Comparison of ENCODE assay signal across 29 cellular contexts in the genomic region with DNA sequence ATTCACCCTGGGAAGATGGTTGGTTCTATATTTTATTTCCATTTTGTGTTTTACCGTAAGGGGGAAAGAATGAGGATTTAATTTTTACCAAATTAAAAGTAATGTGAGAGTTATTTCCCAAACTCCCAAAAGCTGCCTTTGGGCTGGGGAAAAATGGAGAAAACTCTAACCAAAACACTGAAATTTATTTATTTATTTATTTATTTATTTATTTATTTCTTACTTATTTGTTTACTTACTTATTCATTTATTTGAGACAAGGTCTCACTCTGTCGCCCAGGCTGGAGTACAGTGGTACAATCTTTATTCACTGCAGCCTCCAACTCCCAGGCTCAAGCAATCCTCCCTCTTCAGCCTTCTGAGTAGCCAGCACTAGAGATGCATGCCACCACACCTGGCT.
"Had no signal": no experiment of that assay in that cellular context is flagged by ENCODE, and none has a peak within 500 bp of the region (broad histone marks: within the 10 kb centered on the region; RNA-seq: fewer than 3 reads in every experiment).

No MANE protein-coding gene starts in this region.

- H3K9ac ChIP-seq: parathyroid adenoma had no signal

- H3K79me2 ChIP-seq: parathyroid adenoma had no signal

- H3K27me3 ChIP-seq: ovary, right lobe of liver, sigmoid colon, thyroid gland, tibial nerve, upper lobe of left lung, vagina had no signal

- H3K27me3 Mint-ChIP-seq: stimulated activated naive B cell treated with anti-CD40 and anti-IgM and Interleukin-4, amounts not matched to agents 10 μg/mL and 1 μg/mL and 100 μg/mL, for 72 hours had no signal

- H3K36me3 ChIP-seq: ovary, right lobe of liver, sigmoid colon, stomach, thoracic aorta, thyroid gland, tibial nerve, upper lobe of left lung, vagina had no signal

- DNase-seq: naive thymus-derived CD8-positive, alpha-beta T cell; nephron progenitor cell; occipital lobe; ovary; posterior cingulate gyrus; psoas muscle; right cardiac atrium; right lobe of liver; sigmoid colon; small intestine; stimulated activated CD4-positive, alpha-beta T cell treated with anti-CD3 and anti-CD28 coated beads, Interleukin-15, amount 100 ng/mL, for 24 hours; stimulated activated CD4-positive, alpha-beta T cell treated with anti-CD3 and anti-CD28 coated beads, Interleukin-2, amount 100 ng/mL, for 24 hours; stimulated activated CD4-positive, alpha-beta T cell treated with anti-CD3 and anti-CD28 coated beads, Interleukin-2, amount 100 ng/mL, for 48 hours; stimulated activated CD4-positive, alpha-beta T cell treated with anti-CD3 and anti-CD28 coated beads, Interleukin-4, amount 100 ng/mL, for 24 hours; stimulated activated naive B cell treated with anti-CD40 and anti-IgM and Interleukin-4, amounts not matched to agents 10 μg/mL and 1 μg/mL and 100 μg/mL, for 72 hours; stimulated activated naive CD4-positive, alpha-beta T cell treated with Interleukin-2 at 50 U/mL for 16 hours; stomach; thyroid gland; trophoblast cell; upper lobe of left lung had no signal

- H3K4me3 Mint-ChIP-seq: naive thymus-derived CD8-positive, alpha-beta T cell; natural killer cell treated with Interleukin-12 subunit alpha and Interleukin-12 subunit beta and Interleukin-15 and Interleukin-18, amount 100 ng/mL, for 72 hours; nephron progenitor cell; stimulated activated effector memory CD8-positive, alpha-beta T cell treated with anti-CD3 and anti-CD28 coated beads, Interleukin-12 subunit alpha, Interleukin-12 subunit beta, amount 100 ng/mL, for 72 hours; stimulated activated naive B cell treated with anti-CD40 and anti-IgM and Interleukin-4, amounts not matched to agents 10 μg/mL and 1 μg/mL and 100 μg/mL, for 72 hours; stimulated activated naive CD8-positive, alpha-beta T cell treated with anti-CD3 and anti-CD28 coated beads, Interleukin-15, Interleukin-2, amounts not matched to agents 100 ng/mL and 50 ng/mL, for 24 hours had no signal

- H3K9me3 Mint-ChIP-seq: natural killer cell treated with Interleukin-12 subunit alpha and Interleukin-12 subunit beta and Interleukin-15 and Interleukin-18, amount 100 ng/mL, for 72 hours; nephron progenitor cell; neural crest cell; stimulated activated effector memory CD8-positive, alpha-beta T cell treated with anti-CD3 and anti-CD28 coated beads, Interleukin-12 subunit alpha, Interleukin-12 subunit beta, amount 100 ng/mL, for 72 hours; stimulated activated naive B cell treated with anti-CD40 and anti-IgM and Interleukin-4, amounts not matched to agents 10 μg/mL and 1 μg/mL and 100 μg/mL, for 72 hours; stimulated activated naive CD8-positive, alpha-beta T cell treated with anti-CD3 and anti-CD28 coated beads, Interleukin-15, Interleukin-2, amounts not matched to agents 100 ng/mL and 50 ng/mL, for 24 hours had no signal

- H2AFZ ChIP-seq: parathyroid adenoma had no signal

- H3K36me3 Mint-ChIP-seq: naive thymus-derived CD8-positive, alpha-beta T cell; natural killer cell treated with Interleukin-12 subunit alpha and Interleukin-12 subunit beta and Interleukin-15 and Interleukin-18, amount 100 ng/mL, for 72 hours; stimulated activated effector memory CD8-positive, alpha-beta T cell treated with anti-CD3 and anti-CD28 coated beads, Interleukin-12 subunit alpha, Interleukin-12 subunit beta, amount 100 ng/mL, for 72 hours; stimulated activated naive B cell treated with anti-CD40 and anti-IgM and Interleukin-4, amounts not matched to agents 10 μg/mL and 1 μg/mL and 100 μg/mL, for 72 hours had no signal

- H3K4me3 ChIP-seq: ovary, psoas muscle, right lobe of liver, stomach, thoracic aorta, thyroid gland, tibial nerve, upper lobe of left lung, vagina had no signal

- H3K27ac ChIP-seq: ovary, parathyroid adenoma, psoas muscle, right lobe of liver, sigmoid colon, stomach, thoracic aorta, thyroid gland, tibial nerve, upper lobe of left lung, vagina had no signal

- H3K4me1 Mint-ChIP-seq: naive thymus-derived CD8-positive, alpha-beta T cell; nephron progenitor cell; stimulated activated effector memory CD8-positive, alpha-beta T cell treated with anti-CD3 and anti-CD28 coated beads, Interleukin-12 subunit alpha, Interleukin-12 subunit beta, amount 100 ng/mL, for 72 hours had no signal

- ATAC-seq: naive thymus-derived CD8-positive, alpha-beta T cell; natural killer cell treated with Interleukin-12 subunit alpha and Interleukin-12 subunit beta and Interleukin-15 and Interleukin-18, amount 100 ng/mL, for 72 hours; psoas muscle; stimulated activated effector memory CD8-positive, alpha-beta T cell treated with anti-CD3 and anti-CD28 coated beads, Interleukin-12 subunit alpha, Interleukin-12 subunit beta, amount 100 ng/mL, for 72 hours; stimulated activated naive B cell treated with anti-CD40 and anti-IgM and Interleukin-4, amounts not matched to agents 10 μg/mL and 1 μg/mL and 100 μg/mL, for 72 hours had no signal

- H3K4me1 ChIP-seq: parathyroid adenoma, psoas muscle, right lobe of liver, stomach, thyroid gland, upper lobe of left lung had no signal

- H3K9me3 ChIP-seq: ovary, psoas muscle, right lobe of liver, sigmoid colon, stomach, thoracic aorta, thyroid gland, tibial nerve, upper lobe of left lung, vagina had no signal

- FAIRE-seq: small intestine, urothelium cell line had no signal
